Comparison of ENCODE assay signal across 28 cellular contexts in genomic region chr13:62139597-62139996, GRCh38.
"Had no signal": no experiment of that assay in that cellular context is flagged by ENCODE, and none has a peak within 500 bp of the region (broad histone marks: within the 10 kb centered on the region; RNA-seq: fewer than 3 reads in every experiment).

No MANE protein-coding gene starts in this region.

- DNase-seq: stimulated activated CD4-positive, alpha-beta T cell treated with anti-CD3 and anti-CD28 coated beads, Interleukin-2, amount 100 ng/mL, for 48 hours; stimulated activated CD4-positive, alpha-beta T cell treated with anti-CD3 and anti-CD28 coated beads, Interleukin-4, amount 100 ng/mL, for 1 hour; stimulated activated CD4-positive, alpha-beta T cell treated with anti-CD3 and anti-CD28 coated beads, Interleukin-4, amount 100 ng/mL, for 24 hours; stimulated activated CD4-positive, alpha-beta T cell treated with anti-CD3 and anti-CD28 coated beads, Interleukin-4, amount 100 ng/mL, for 4 hours; stimulated activated CD8-positive, alpha-beta memory T cell treated with anti-CD3 and anti-CD28 coated beads, Interleukin-4, amount 100 ng/mL, for 48 hours; stimulated activated naive B cell treated with anti-CD40 and anti-IgM and Interleukin-4, amounts not matched to agents 10 μg/mL and 1 μg/mL and 100 μg/mL, for 72 hours; stimulated activated naive CD4-positive, alpha-beta T cell; stimulated activated naive CD4-positive, alpha-beta T cell treated with Interleukin-2 at 50 U/mL for 16 hours; stimulated activated naive CD8-positive, alpha-beta T cell treated with anti-CD3 and anti-CD28 coated beads, Interleukin-15, amount 100 ng/mL, for 72 hours; stimulated activated naive CD8-positive, alpha-beta T cell treated with anti-CD3 and anti-CD28 coated beads, Interleukin-15, Interleukin-2, amounts not matched to agents 100 U/mL and 50 U/mL, for 24 hours; stomach; substantia nigra; testis; thyroid gland; tibial artery; transverse colon; trophoblast cell; upper lobe of left lung; upper lobe of right lung; uterus had no signal

- H3K4me1 ChIP-seq: stomach, suprapubic skin, testis, thyroid gland, tibial artery, tibial nerve, transverse colon, upper lobe of left lung, upper lobe of right lung, uterus, vagina had no signal

- H3K27ac ChIP-seq: stomach, suprapubic skin, testis, thoracic aorta, thyroid gland, tibial artery, tibial nerve, transverse colon, upper lobe of left lung, upper lobe of right lung, uterus, vagina had no signal

- H3K36me3 Mint-ChIP-seq: stimulated activated effector memory CD8-positive, alpha-beta T cell treated with anti-CD3 and anti-CD28 coated beads, Interleukin-12 subunit alpha, Interleukin-12 subunit beta, amount 100 ng/mL, for 72 hours; stimulated activated memory B cell treated with anti-CD40 and anti-IgM and Interleukin-4, amounts not matched to agents 10 μg/mL and 1 μg/mL and 100 μg/mL, for 72 hours; stimulated activated naive B cell treated with anti-CD40 and anti-IgM and Interleukin-4, amounts not matched to agents 10 μg/mL and 1 μg/mL and 100 μg/mL, for 72 hours; type B pancreatic cell had no signal

- H3K27ac Mint-ChIP-seq: stimulated activated effector memory CD8-positive, alpha-beta T cell treated with anti-CD3 and anti-CD28 coated beads, Interleukin-12 subunit alpha, Interleukin-12 subunit beta, amount 100 ng/mL, for 72 hours; stimulated activated memory B cell treated with anti-CD40 and anti-IgM and Interleukin-4, amounts not matched to agents 10 μg/mL and 1 μg/mL and 100 μg/mL, for 72 hours; stimulated activated naive B cell treated with anti-CD40 and anti-IgM and Interleukin-4, amounts not matched to agents 10 μg/mL and 1 μg/mL and 100 μg/mL, for 72 hours; stimulated activated naive CD8-positive, alpha-beta T cell treated with anti-CD3 and anti-CD28 coated beads, Interleukin-15, amount 100 ng/mL, for 72 hours; stimulated activated naive CD8-positive, alpha-beta T cell treated with anti-CD3 and anti-CD28 coated beads, Interleukin-15, Interleukin-2, amounts not matched to agents 100 ng/mL and 50 ng/mL, for 24 hours; type B pancreatic cell had no signal

- H3K27me3 Mint-ChIP-seq: stimulated activated memory B cell treated with anti-CD40 and anti-IgM and Interleukin-4, amounts not matched to agents 10 μg/mL and 1 μg/mL and 100 μg/mL, for 72 hours; stimulated activated naive B cell treated with anti-CD40 and anti-IgM and Interleukin-4, amounts not matched to agents 10 μg/mL and 1 μg/mL and 100 μg/mL, for 72 hours; stimulated activated naive CD8-positive, alpha-beta T cell treated with anti-CD3 and anti-CD28 coated beads, Interleukin-15, amount 100 ng/mL, for 72 hours; stimulated activated naive CD8-positive, alpha-beta T cell treated with anti-CD3 and anti-CD28 coated beads, Interleukin-15, Interleukin-2, amounts not matched to agents 100 ng/mL and 50 ng/mL, for 24 hours; type B pancreatic cell had no signal

- H3K4me1 Mint-ChIP-seq: stimulated activated effector memory CD8-positive, alpha-beta T cell treated with anti-CD3 and anti-CD28 coated beads, Interleukin-12 subunit alpha, Interleukin-12 subunit beta, amount 100 ng/mL, for 72 hours; stimulated activated memory B cell treated with anti-CD40 and anti-IgM and Interleukin-4, amounts not matched to agents 10 μg/mL and 1 μg/mL and 100 μg/mL, for 72 hours; stimulated activated naive B cell treated with anti-CD40 and anti-IgM and Interleukin-4, amounts not matched to agents 10 μg/mL and 1 μg/mL and 100 μg/mL, for 72 hours; stimulated activated naive CD8-positive, alpha-beta T cell treated with anti-CD3 and anti-CD28 coated beads, Interleukin-15, amount 100 ng/mL, for 72 hours had no signal

- H3K4me3 ChIP-seq: stomach, suprapubic skin, testis, thoracic aorta, thyroid gland, tibial artery, tibial nerve, transverse colon, upper lobe of left lung, upper lobe of right lung, uterus, vagina had no signal

- H3K27me3 ChIP-seq: stomach, suprapubic skin, testis, thyroid gland, tibial artery, tibial nerve, transverse colon, upper lobe of left lung, upper lobe of right lung, uterus, vagina had no signal

- H3K36me3 ChIP-seq: stomach, suprapubic skin, thoracic aorta, thyroid gland, tibial artery, tibial nerve, transverse colon, upper lobe of left lung, upper lobe of right lung, uterus, vagina had no signal

- H3K9me3 ChIP-seq: suprapubic skin, testis, thyroid gland, uterus, vagina had no signal

- H3K4me3 Mint-ChIP-seq: stimulated activated effector memory CD8-positive, alpha-beta T cell treated with anti-CD3 and anti-CD28 coated beads, Interleukin-12 subunit alpha, Interleukin-12 subunit beta, amount 100 ng/mL, for 72 hours; stimulated activated memory B cell treated with anti-CD40 and anti-IgM and Interleukin-4, amounts not matched to agents 10 μg/mL and 1 μg/mL and 100 μg/mL, for 72 hours; stimulated activated naive B cell treated with anti-CD40 and anti-IgM and Interleukin-4, amounts not matched to agents 10 μg/mL and 1 μg/mL and 100 μg/mL, for 72 hours; stimulated activated naive CD8-positive, alpha-beta T cell treated with anti-CD3 and anti-CD28 coated beads, Interleukin-15, amount 100 ng/mL, for 72 hours; stimulated activated naive CD8-positive, alpha-beta T cell treated with anti-CD3 and anti-CD28 coated beads, Interleukin-15, Interleukin-2, amounts not matched to agents 100 ng/mL and 50 ng/mL, for 24 hours; type B pancreatic cell had no signal
